Comparison of ENCODE assay signal across 1 cellular context in the genomic region with DNA sequence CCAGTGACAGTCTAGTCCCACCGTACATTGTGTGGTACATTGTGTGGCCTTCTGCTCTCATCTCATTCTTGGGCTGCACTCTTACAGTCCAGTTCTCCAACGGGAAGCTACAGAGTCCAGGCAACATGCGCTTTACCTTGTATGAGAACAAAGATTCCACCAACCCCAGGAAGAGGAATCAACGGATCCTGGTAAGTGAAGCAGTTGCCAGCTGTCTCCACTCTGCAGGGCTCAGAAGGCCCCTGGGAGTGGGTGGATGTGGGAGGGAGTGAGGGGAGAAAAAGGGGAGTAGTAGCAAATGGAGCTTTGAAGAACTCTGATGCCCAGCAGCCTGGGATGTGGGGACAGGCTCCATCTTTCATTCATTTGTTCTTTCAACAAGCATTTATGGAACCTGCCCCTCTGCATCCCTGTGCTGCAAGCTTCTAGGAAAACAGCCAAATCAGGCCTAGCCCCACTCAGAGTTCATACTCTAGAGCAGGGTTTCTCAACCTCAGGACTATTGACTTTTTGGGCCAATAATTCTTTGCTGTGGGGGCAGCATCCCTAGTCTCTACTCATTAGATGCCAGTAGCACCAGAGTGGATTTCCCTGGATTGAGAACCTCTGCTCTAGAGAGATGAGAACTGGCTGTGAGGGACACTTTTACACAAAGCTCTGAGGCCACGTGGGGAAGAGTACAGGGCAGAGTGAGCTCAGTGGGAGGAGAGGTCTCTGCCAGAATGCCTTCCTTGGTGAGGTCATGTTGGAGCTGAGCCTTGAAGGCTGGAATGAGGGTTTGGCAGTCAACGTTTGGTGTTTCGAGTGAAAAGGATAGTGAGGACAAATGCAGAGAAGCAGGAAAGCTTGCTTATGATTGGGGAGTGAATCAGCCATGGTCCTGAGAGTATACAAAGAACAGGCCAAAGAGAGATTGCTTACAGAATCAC.
TF ChIP-seq lines count a peak whose summit lies in the region.

No MANE protein-coding gene starts in this region.

TF ChIP-seq in HepG2, 621 proteins besides CTCF, POLR2A, EP300 and RAD21:
- TF ChIP-seq, protein P1, sequence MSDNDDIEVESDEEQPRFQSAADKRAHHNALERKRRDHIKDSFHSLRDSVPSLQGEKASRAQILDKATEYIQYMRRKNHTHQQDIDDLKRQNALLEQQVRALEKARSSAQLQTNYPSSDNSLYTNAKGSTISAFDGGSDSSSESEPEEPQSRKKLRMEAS (IDR thresholded peaks at IDR 0.05), result peak; percentile 34; the same call in 1 of the 2 replicates
- no peak for TF ChIP-seq TEAD3 (CRISPR knock-in tag; optimal IDR thresholded peaks at IDR 0.05; ENCODE audit: borderline replicate concordance)
